Comparison of ENCODE assay signal across 2 cellular contexts in the genomic region with DNA sequence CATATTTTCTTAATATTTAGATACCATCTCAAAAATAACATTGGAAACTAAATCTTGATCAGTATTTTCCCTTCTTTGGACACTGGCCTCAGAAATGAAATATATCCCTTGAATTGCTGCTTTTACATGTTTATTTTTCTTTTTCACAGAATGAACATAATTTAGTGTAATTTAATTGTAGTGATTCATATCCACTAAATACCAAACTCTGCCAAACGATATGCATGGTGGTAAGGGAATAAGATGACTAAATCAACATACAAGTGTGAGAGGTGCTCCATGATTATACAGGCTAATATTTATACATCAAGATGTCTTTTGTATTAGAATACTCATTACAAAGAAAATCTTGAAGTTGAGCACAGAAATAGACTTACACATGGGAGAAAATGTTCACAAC.
TF ChIP-seq lines count a peak whose summit lies in the region.

No MANE protein-coding gene starts in this region.

TF ChIP-seq in IMR-90, 13 proteins besides CTCF, POLR2A, EP300 and RAD21:
- TF ChIP-seq, protein P1, sequence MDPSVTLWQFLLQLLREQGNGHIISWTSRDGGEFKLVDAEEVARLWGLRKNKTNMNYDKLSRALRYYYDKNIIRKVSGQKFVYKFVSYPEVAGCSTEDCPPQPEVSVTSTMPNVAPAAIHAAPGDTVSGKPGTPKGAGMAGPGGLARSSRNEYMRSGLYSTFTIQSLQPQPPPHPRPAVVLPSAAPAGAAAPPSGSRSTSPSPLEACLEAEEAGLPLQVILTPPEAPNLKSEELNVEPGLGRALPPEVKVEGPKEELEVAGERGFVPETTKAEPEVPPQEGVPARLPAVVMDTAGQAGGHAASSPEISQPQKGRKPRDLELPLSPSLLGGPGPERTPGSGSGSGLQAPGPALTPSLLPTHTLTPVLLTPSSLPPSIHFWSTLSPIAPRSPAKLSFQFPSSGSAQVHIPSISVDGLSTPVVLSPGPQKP (IDR thresholded peaks at IDR 0.05; ENCODE audit: borderline replicate concordance, low read depth, low read length) = no peak
- TF ChIP-seq MAZ (IDR thresholded peaks at IDR 0.05; ENCODE audit: borderline replicate concordance, low read depth, low read length) (no peak), CEBPB (IDR thresholded peaks at IDR 0.05; ENCODE audit: low read depth, low read length) (no peak), RFX5 (IDR thresholded peaks at IDR 0.05; ENCODE audit: low read depth, low read length) (no peak), RCOR1 (IDR thresholded peaks at IDR 0.05; ENCODE audit: insufficient replicate concordance, low read length) (no peak), SMC3 (IDR thresholded peaks at IDR 0.05; ENCODE audit: low read depth, low read length) (no peak), MXI1 (IDR thresholded peaks at IDR 0.05; ENCODE audit: borderline replicate concordance, low read depth, low read length) (no peak), MAFK (IDR thresholded peaks at IDR 0.05; ENCODE audit: low read depth, low read length) (no peak), FOS (IDR thresholded peaks at IDR 0.05; ENCODE audit: low read depth, low read length) (no peak), NFE2L2 (IDR thresholded peaks at IDR 0.05; ENCODE audit: low read depth, low read length) (no peak), CHD1 (IDR thresholded peaks at IDR 0.05; ENCODE audit: low read depth, low read length) (no peak), BHLHE40 (IDR thresholded peaks at IDR 0.05; ENCODE audit: low read depth, low read length) (no peak)
- TF ChIP-seq, protein P2, sequence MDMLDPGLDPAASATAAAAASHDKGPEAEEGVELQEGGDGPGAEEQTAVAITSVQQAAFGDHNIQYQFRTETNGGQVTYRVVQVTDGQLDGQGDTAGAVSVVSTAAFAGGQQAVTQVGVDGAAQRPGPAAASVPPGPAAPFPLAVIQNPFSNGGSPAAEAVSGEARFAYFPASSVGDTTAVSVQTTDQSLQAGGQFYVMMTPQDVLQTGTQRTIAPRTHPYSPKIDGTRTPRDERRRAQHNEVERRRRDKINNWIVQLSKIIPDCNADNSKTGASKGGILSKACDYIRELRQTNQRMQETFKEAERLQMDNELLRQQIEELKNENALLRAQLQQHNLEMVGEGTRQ (IDR thresholded peaks at IDR 0.05; ENCODE audit: low read depth, low read length) = no peak
TF ChIP-seq in IMR-90: peak in this region for 0.

TF ChIP-seq in K562, 482 proteins besides CTCF, POLR2A, EP300 and RAD21 (continued from another document):
- TF ChIP-seq, protein P3, sequence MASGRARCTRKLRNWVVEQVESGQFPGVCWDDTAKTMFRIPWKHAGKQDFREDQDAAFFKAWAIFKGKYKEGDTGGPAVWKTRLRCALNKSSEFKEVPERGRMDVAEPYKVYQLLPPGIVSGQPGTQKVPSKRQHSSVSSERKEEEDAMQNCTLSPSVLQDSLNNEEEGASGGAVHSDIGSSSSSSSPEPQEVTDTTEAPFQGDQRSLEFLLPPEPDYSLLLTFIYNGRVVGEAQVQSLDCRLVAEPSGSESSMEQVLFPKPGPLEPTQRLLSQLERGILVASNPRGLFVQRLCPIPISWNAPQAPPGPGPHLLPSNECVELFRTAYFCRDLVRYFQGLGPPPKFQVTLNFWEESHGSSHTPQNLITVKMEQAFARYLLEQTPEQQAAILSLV (tag; IDR thresholded peaks at IDR 0.05) = no peak
- TF ChIP-seq, protein P4, sequence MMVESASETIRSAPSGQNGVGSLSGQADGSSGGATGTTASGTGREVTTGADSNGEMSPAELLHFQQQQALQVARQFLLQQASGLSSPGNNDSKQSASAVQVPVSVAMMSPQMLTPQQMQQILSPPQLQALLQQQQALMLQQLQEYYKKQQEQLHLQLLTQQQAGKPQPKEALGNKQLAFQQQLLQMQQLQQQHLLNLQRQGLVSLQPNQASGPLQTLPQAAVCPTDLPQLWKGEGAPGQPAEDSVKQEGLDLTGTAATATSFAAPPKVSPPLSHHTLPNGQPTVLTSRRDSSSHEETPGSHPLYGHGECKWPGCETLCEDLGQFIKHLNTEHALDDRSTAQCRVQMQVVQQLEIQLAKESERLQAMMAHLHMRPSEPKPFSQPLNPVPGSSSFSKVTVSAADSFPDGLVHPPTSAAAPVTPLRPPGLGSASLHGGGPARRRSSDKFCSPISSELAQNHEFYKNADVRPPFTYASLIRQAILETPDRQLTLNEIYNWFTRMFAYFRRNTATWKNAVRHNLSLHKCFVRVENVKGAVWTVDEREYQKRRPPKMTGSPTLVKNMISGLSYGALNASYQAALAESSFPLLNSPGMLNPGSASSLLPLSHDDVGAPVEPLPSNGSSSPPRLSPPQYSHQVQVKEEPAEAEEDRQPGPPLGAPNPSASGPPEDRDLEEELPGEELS (CRISPR knock-in tag; IDR thresholded peaks at IDR 0.05; ENCODE audit: borderline replicate concordance) = no peak
- no peak for TF ChIP-seq ZNF707 (CRISPR knock-in tag; conservative IDR thresholded peaks at IDR 0.05)
